Comparison of ENCODE assay signal across 8 cellular contexts in genomic region chr14:33950320-33951182, GRCh38. TPM values are rescaled to one million over a fixed set of nuclear protein-coding genes. Genes with fewer than 3 reads are reported as not detected.
A peak's percentile ranks its signal among the peaks of the same experiment; 100 is the strongest.
DNase-seq lines count a peak whose midpoint lies in the region; ATAC-seq, FAIRE-seq and TF ChIP-seq lines count a peak whose summit lies in the region.

TSS of gene EGLN3 (minus strand) at chr14:33951074. CDS start at chr14:33950752, 322 bp downstream.

- peaks cover 7% of the 10 kb centered on the region for H3K4me1 Mint-ChIP-seq in neural crest cell

- H3K9me3 ChIP-seq in Panc1 (ENCODE audit: control insufficient read depth, insufficient read depth, low read depth, low read length), result no peaks in the 10 kb centered on the region
- H3K9me3 ChIP-seq in thoracic aorta, result no peaks in the 10 kb centered on the region

- peaks cover 13% of the 10 kb centered on the region for H3K27me3 ChIP-seq in Panc1 (ENCODE audit: control insufficient read depth, insufficient read depth, low read length)
- no peaks in the 10 kb centered on the region for H3K27me3 ChIP-seq in thoracic aorta (replicated peaks; ENCODE audit: insufficient read depth)

- no peak for FAIRE-seq in frontal cortex (lab: Jason Lieb, UNC)

- no peaks in the 10 kb centered on the region for H3K9me3 Mint-ChIP-seq in neural crest cell

- intact Hi-C loops in Panc1 (cut with micrococcal nuclease; ENCODE audit: unreplicated experiment), result no loop called here

- DNase-seq in Caki2 (ENCODE audit: low read depth) (peak; percentile 83), HK-2 (ENCODE audit: unreplicated experiment) (peak; percentile 92), Panc1 (ENCODE audit: low read depth, low spot score) (no peak), frontal cortex (ENCODE audit: low spot score in 2 of 2) (peak; percentile 89 to 92), neural crest cell (ENCODE audit: low read depth, low spot score) (peak; percentile 81), thoracic aorta (ENCODE audit: low spot score) (no peak)
- peak; percentile 76 for DNase-seq in activated naive CD4-positive, alpha-beta T cell treated with Interleukin-2 at 50 U/mL for 16 hours

- H3K27ac ChIP-seq in Panc1 (ENCODE audit: low read length), result no peak within 1 kb of the TSS; the same call in 1 of the 2 replicates
- peak within 1 kb of the TSS; percentile 58 to 74 for H3K27ac ChIP-seq in thoracic aorta

- BruUV-seq in Panc1 (replicated peaks; lab: Mats Ljungman, UMichigan), result no TSS peak

- peak within 1 kb of the TSS; percentile 65 for H3K27ac Mint-ChIP-seq in neural crest cell (ENCODE audit: unreplicated experiment)

- POLR2A ChIA-PET in Panc1 (lab: Charles Lee), result no interaction called here

- CTCF ChIA-PET in Panc1 (lab: Charles Lee), result interaction anchor here (0.6 kb wide), 1 partner anchor 298 kb away, joined by 3 read pairs; no protein-coding TSS in a partner anchor

- TF ChIP-seq CTCF in Panc1 (IDR thresholded peaks at IDR 0.05), result no peak
- no peak for TF ChIP-seq CTCF in neural crest cell (conservative IDR thresholded peaks at IDR 0.05)
- no peak for TF ChIP-seq CTCF in thoracic aorta (IDR thresholded peaks at IDR 0.05)

- in situ Hi-C loops in Caki2 (cut with HindIII; ENCODE audit: low pct_unique_long_range_greater_than_20kb, low sequenced_read_pairs), result no loop called here
- in situ Hi-C loops in Panc1 (cut with HindIII; ENCODE audit: low pct_unique_long_range_greater_than_20kb, low sequenced_read_pairs), result no loop called here

- H3K36me3 ChIP-seq in Panc1 (ENCODE audit: control insufficient read depth, insufficient read depth, low read length) (no peaks in the 10 kb centered on the region), thoracic aorta (no peaks in the 10 kb centered on the region)

- H3K4me3 Mint-ChIP-seq in neural crest cell, result peak within 1 kb of the TSS; percentile 91

- no peaks in the 10 kb centered on the region for H3K36me3 Mint-ChIP-seq in neural crest cell (ENCODE audit: low read depth)

- H3K4me3 ChIP-seq in Panc1 (ENCODE audit: low read depth in 2 of 2, low read length in 2 of 2) (peak within 1 kb of the TSS; percentile 57 to 64), thoracic aorta (peak within 1 kb of the TSS; percentile 90)

- peaks cover 64% of the 10 kb centered on the region for H3K27me3 Mint-ChIP-seq in neural crest cell (ENCODE audit: low read depth)

- ATAC-seq in GM19452 (IDR thresholded peaks at IDR 0.05; ENCODE audit: unreplicated experiment) (peak; percentile 78), Panc1 (peak; percentile 97), thoracic aorta (ENCODE audit: insufficient number of reproducible peaks, low FRiP score, low read depth) (peak; percentile 81)

- H3K4me1 ChIP-seq in Panc1 (ENCODE audit: control insufficient read depth, insufficient read depth, low read length) (no peaks in the 10 kb centered on the region), thoracic aorta (ENCODE audit: control insufficient read depth in 1 of 2, low read depth in 2 of 2) (peaks cover 7 to 28% of the 10 kb centered on the region in 2 donors)

RNA-seq across cellular contexts. Expression of gene EGLN3, which starts in this region (rescaled TPM):
- 79.5 and 82.0 TPM in 2 replicates for total RNA-seq in Caki2 (2014; rRNA removed; shearing (Covaris generic); ENCODE audit: low replicate concordance)
- total RNA-seq in Panc1 (2021; ENCODE audit: unreplicated experiment), result 3.6 TPM
- 3.9 TPM for polyA plus RNA-seq in Panc1 (2012; ENCODE audit: insufficient read length)
- 9.0 TPM for total RNA-seq in frontal cortex
- 0.89 and 0.96 TPM in 2 replicates for total RNA-seq in neural crest cell
- 10 to 100 TPM; 10.8 to 11.4 TPM for total RNA-seq in thoracic aorta

Comparison
In these comparisons a context has a peak if more than half of its experiments do, and no peak if none do; other contexts are left out.
1. Peak in DNase-seq in neural crest cell; RNA of the gene not detected or under 1 TPM.
2. DNase-seq: peak in Caki2 (single experiment), HK-2 (single experiment), activated naive CD4-positive, alpha-beta T cell treated with Interleukin-2 at 50 U/mL for 16 hours (single experiment) and frontal cortex (2 of 2); none in Panc1 (single experiment) and thoracic aorta (single experiment).
3. Peak in every context shown above with its lines, with median percentiles within 50 percentile points of each other: ATAC-seq.